ENCODE assay signal across 8 cellular contexts in genomic region chr20:17680836-17681740, GRCh38. TPM values are rescaled to one million over a fixed set of nuclear protein-coding genes. Genes with fewer than 3 reads are reported as not detected.
DNase-seq lines count a peak whose midpoint lies in the region; ATAC-seq and TF ChIP-seq lines count a peak whose summit lies in the region.

No MANE protein-coding gene starts in this region.

- H3K4me3 Mint-ChIP-seq in glutamatergic neuron (ENCODE audit: unreplicated experiment): peak overlapping the region; percentile 72

- peaks cover 46% of the 10 kb centered on the region for H4K20me1 ChIP-seq in osteoblast (ENCODE audit: insufficient read depth, low read length)

- peak; percentile 93 for DNase-seq in D341Med (ENCODE audit: low spot score)
- peak; percentile 85 to 88 for DNase-seq in activated naive CD4-positive, alpha-beta T cell treated with anti-CD3 and anti-CD28 coated beads, Interleukin-2, amount 50 U/mL, for 72 hours (ENCODE audit: low spot score in 2 of 2)
- DNase-seq in glutamatergic neuron: peak; percentile 89
- peak; percentile 99 for DNase-seq in osteoblast (ENCODE audit: insufficient read length, low spot score, missing footprints)
- peak; percentile 76 for DNase-seq in testis

- H3K9me3 ChIP-seq in HUES64 (ENCODE audit: insufficient read depth, low read depth, low read length): no peaks in the 10 kb centered on the region
- H3K9me3 ChIP-seq in osteoblast (ENCODE audit: low read depth, low read length): no peaks in the 10 kb centered on the region
- H3K9me3 ChIP-seq in testis: no peaks in the 10 kb centered on the region

- peaks cover 16% of the 10 kb centered on the region for H3K4me1 ChIP-seq in HUES64 (ENCODE audit: insufficient read depth, low read length)
- peaks cover 27% of the 10 kb centered on the region for H3K4me1 ChIP-seq in osteoblast (ENCODE audit: insufficient read depth, low read length)
- H3K4me1 ChIP-seq in testis: peaks cover 16% of the 10 kb centered on the region

- ATAC-seq in GM21381 (IDR thresholded peaks at IDR 0.05; ENCODE audit: unreplicated experiment): peak; percentile 34
- peak; percentile 41 for ATAC-seq in SK-N-SH treated with all-trans-retinoic acid at 6 μM for 48 hours
- peak; percentile 47 to 50 for ATAC-seq in activated naive CD4-positive, alpha-beta T cell treated with anti-CD3 and anti-CD28 coated beads, Interleukin-2, amount 50 U/mL, for 72 hours

- peak overlapping the region; percentile 84 for H3K4me2 ChIP-seq in osteoblast (ENCODE audit: insufficient read depth, low read length)

- peaks cover 13% of the 10 kb centered on the region for H3K27me3 Mint-ChIP-seq in glutamatergic neuron (ENCODE audit: unreplicated experiment)

- H3K4me1 Mint-ChIP-seq in glutamatergic neuron (ENCODE audit: low read depth, unreplicated experiment): peaks cover 9% of the 10 kb centered on the region

- H3K79me2 ChIP-seq in osteoblast (ENCODE audit: insufficient read depth, low read length): peaks cover 52% of the 10 kb centered on the region

- WGBS in HUES64: under 1% methylated on average over 112 of the region's 112 CpGs
- 1 to 2% methylated on average over 14 to 54 of the region's 112 CpGs for WGBS in testis, 2 donors

- no peak for TF ChIP-seq POLR2A in testis (IDR thresholded peaks at IDR 0.05)

- H2AFZ ChIP-seq in osteoblast (ENCODE audit: low read length): no peak overlapping the region

- H3K27ac Mint-ChIP-seq in activated naive CD4-positive, alpha-beta T cell treated with anti-CD3 and anti-CD28 coated beads, Interleukin-2, amount 50 U/mL, for 72 hours: peak overlapping the region in 1 of 2 donors; percentile 46
- no peak overlapping the region for H3K27ac Mint-ChIP-seq in glutamatergic neuron (ENCODE audit: unreplicated experiment)

- TF ChIP-seq CTCF in glutamatergic neuron (IDR thresholded peaks at IDR 0.05; ENCODE audit: partially characterized antibody, unreplicated experiment) (peak; percentile 60), osteoblast (IDR thresholded peaks at IDR 0.05; ENCODE audit: extremely low read depth, low read depth, low read length) (peak; percentile 28), testis (IDR thresholded peaks at IDR 0.05) (peak; percentile 61 to 94 (median 84))

- H3K27ac ChIP-seq in HUES64 (ENCODE audit: low read depth, low read length): peak overlapping the region; percentile 5; the same call in 1 of the 2 replicates
- H3K27ac ChIP-seq in osteoblast (ENCODE audit: low read depth, low read length): peak overlapping the region; percentile 87
- H3K27ac ChIP-seq in testis: peak overlapping the region; percentile 40 to 89

- H3K36me3 ChIP-seq in HUES64 (ENCODE audit: insufficient read depth, low read length) (peaks cover 34% of the 10 kb centered on the region), osteoblast (ENCODE audit: insufficient read depth, low read length) (peaks cover 45% of the 10 kb centered on the region), testis (ENCODE audit: low read depth, missing control alignments) (no peaks in the 10 kb centered on the region)

- peak overlapping the region; percentile 77 for H3K9ac ChIP-seq in HUES64 (ENCODE audit: low read depth, low read length)

- intact Hi-C loops in testis (cut with DNase I; ENCODE audit: low total_unique reads): loop anchor here (5.0 kb wide), 1 partner anchor 216 kb away; no protein-coding TSS in a partner anchor

- peaks cover 3 to 6% of the 10 kb centered on the region in 2 donors for H3K36me3 Mint-ChIP-seq in activated naive CD4-positive, alpha-beta T cell treated with anti-CD3 and anti-CD28 coated beads, Interleukin-2, amount 50 U/mL, for 72 hours
- H3K36me3 Mint-ChIP-seq in glutamatergic neuron (ENCODE audit: unreplicated experiment): peaks cover 6% of the 10 kb centered on the region

- H3K9me3 Mint-ChIP-seq in activated naive CD4-positive, alpha-beta T cell treated with anti-CD3 and anti-CD28 coated beads, Interleukin-2, amount 50 U/mL, for 72 hours: no peaks in the 10 kb centered on the region
- peaks cover 11% of the 10 kb centered on the region for H3K9me3 Mint-ChIP-seq in glutamatergic neuron (ENCODE audit: unreplicated experiment)

- H3K27me3 ChIP-seq in HUES64 (ENCODE audit: insufficient read depth, low read length) (no peaks in the 10 kb centered on the region), osteoblast (ENCODE audit: insufficient read depth, low read length) (peaks cover 22% of the 10 kb centered on the region), testis (no peaks in the 10 kb centered on the region)

- H3K4me3 ChIP-seq in HUES64 (ENCODE audit: low read length) (peak overlapping the region; percentile 85), osteoblast (ENCODE audit: insufficient read depth, low read length) (peak overlapping the region; percentile 94), testis (peak overlapping the region; percentile 68 to 87)

TF ChIP-seq in SK-N-SH treated with all-trans-retinoic acid at 6 μM for 48 hours, 23 proteins besides CTCF, POLR2A, EP300 and RAD21:
- no peak for TF ChIP-seq OSR1 (CRISPR knock-in tag; IDR thresholded peaks at IDR 0.05)
- no peak for TF ChIP-seq ZNF70 (CRISPR knock-in tag; IDR thresholded peaks at IDR 0.05)

RNA-seq across cellular contexts. Expression of gene RRBP1, which starts 1.0 kb away (rescaled TPM):
- polyA plus RNA-seq in HUES64 (2013, experiment 1 of 2): 69.2 TPM
- 67.1 TPM for polyA plus RNA-seq in HUES64 (2013, experiment 2 of 2)
- total RNA-seq in activated naive CD4-positive, alpha-beta T cell treated with anti-CD3 and anti-CD28 coated beads, Interleukin-2, amount 50 U/mL, for 72 hours: 10 to 100 TPM; 23.4 to 38.1 TPM
- 63.3 TPM for total RNA-seq in glutamatergic neuron (ENCODE audit: unreplicated experiment)
- total RNA-seq in osteoblast: 122 and 126 TPM in 2 replicates
- 100 to 1,000 TPM; 144 to 146 TPM for total RNA-seq in testis
- polyA plus RNA-seq in testis (ENCODE audit: insufficient read depth, low read depth, low replicate concordance): 93.8 TPM

RNA-seq across cellular contexts. Expression of gene BANF2, which starts 18.7 kb away (rescaled TPM):
- not detected for polyA plus RNA-seq in HUES64 (2013, experiment 1 of 2)
- polyA plus RNA-seq in HUES64 (2013, experiment 2 of 2): not detected
- not detected for total RNA-seq in activated naive CD4-positive, alpha-beta T cell treated with anti-CD3 and anti-CD28 coated beads, Interleukin-2, amount 50 U/mL, for 72 hours
- total RNA-seq in glutamatergic neuron (ENCODE audit: unreplicated experiment) (not detected), osteoblast (not detected in 2 replicates), testis (10 to 100 TPM; 29.5 to 60.2 TPM)
- 133 TPM for polyA plus RNA-seq in testis (ENCODE audit: insufficient read depth, low read depth, low replicate concordance)

Comparison
In these comparisons a context has a peak if more than half of its experiments do, and no peak if none do; other contexts are left out.
1. Peak in every context shown above with its lines: DNase-seq, ATAC-seq, H3K4me3 ChIP-seq and H3K27ac ChIP-seq.
2. H3K27ac ChIP-seq: peak in every context shown above with its lines; median percentile 87 in osteoblast; 64 in testis; 5 in HUES64.
3. CTCF ChIP-seq: peak in every context shown above with its lines; median percentile 84 in testis; 60 in glutamatergic neuron; 28 in osteoblast.
4. RNA of gene BANF2, which starts 18.7 kb away (total RNA-seq): 29.5 to 60.2 TPM in testis; not detected in activated naive CD4-positive, alpha-beta T cell treated with anti-CD3 and anti-CD28 coated beads, Interleukin-2, amount 50 U/mL, for 72 hours, not detected in glutamatergic neuron (single experiment) and not detected in osteoblast; every median in the first group is over 10 times any median in the second.